Comparison of ENCODE assay signal across 16 cellular contexts in genomic region chr10:78979938-78980337, GRCh38.
DNase-seq lines count a peak whose midpoint lies in the region; ATAC-seq, FAIRE-seq and TF ChIP-seq lines count a peak whose summit lies in the region.
"Had no signal": no experiment of that assay in that cellular context is flagged by ENCODE, and none has a peak within 500 bp of the region (broad histone marks: within the 10 kb centered on the region; RNA-seq: fewer than 3 reads in every experiment).

No MANE protein-coding gene starts in this region.

- intact Hi-C loops in right cardiac atrium (cut with DNase I): loop anchor here in 2 of 4 donors (10.0 kb wide), 1 partner anchor 85 kb away; the partner anchor contains the start of gene ZMIZ1 (in 2 of the 2)
- intact Hi-C loops in sigmoid colon (cut with DNase I): no loop called here

- peak overlapping the region; percentile 66 for H4K91ac ChIP-seq in mesenchymal stem cell (ENCODE audit: low read length)

- H3K14ac ChIP-seq in mesenchymal stem cell (ENCODE audit: low read length in 2 of 2): peak overlapping the region in 1 of 2 experiments; percentile 86

- no peak overlapping the region for H3K4me2 ChIP-seq in mesenchymal stem cell (ENCODE audit: low read length, poor library complexity, severe bottlenecking)

- DNase-seq in right cardiac atrium: peak; percentile 6 to 33 (median 20)
- DNase-seq in right atrium auricular region (ENCODE audit: low spot score): no peak
- DNase-seq in mesenchymal stem cell: no peak
- DNase-seq in sigmoid colon: no peak
- DNase-seq in H54 (ENCODE audit: insufficient read length, low spot score): no peak
- no peak for DNase-seq in NCI-H2227 treated with DMSO at 0.1 percent for 48 hours (lab: John Stamatoyannopoulos, UW)
- DNase-seq: C1 segment of cervical spinal cord; CD4-positive, alpha-beta T cell; DMS79; GOT3 had no signal

- TF ChIP-seq EP300 in sigmoid colon (IDR thresholded peaks at IDR 0.05): no peak

- H3K79me1 ChIP-seq in mesenchymal stem cell (replicated peaks; ENCODE audit: low read length, poor library complexity, severe bottlenecking): no peaks in the 10 kb centered on the region

- peak overlapping the region; percentile 42 to 91 for H3K18ac ChIP-seq in mesenchymal stem cell (ENCODE audit: low read depth in 1 of 2, low read length in 2 of 2)

- H3K23ac ChIP-seq in mesenchymal stem cell (ENCODE audit: low read length in 2 of 2): peak overlapping the region in 1 of 2 experiments; percentile 6

- peak overlapping the region; percentile 7 to 83 for H3K4ac ChIP-seq in mesenchymal stem cell (ENCODE audit: low read depth in 1 of 2, low read length in 2 of 2)

- H3K27ac ChIP-seq in right cardiac atrium (ENCODE audit: low read length): no peak overlapping the region
- peak overlapping the region in 1 of 2 donors; percentile 13 for H3K27ac ChIP-seq in right atrium auricular region
- no peak overlapping the region for H3K27ac ChIP-seq in mesenchymal stem cell (ENCODE audit: low read length, poor library complexity, severe bottlenecking)
- peak overlapping the region in 3 of 4 donors; percentile 10 to 55 (median 47) for H3K27ac ChIP-seq in sigmoid colon

- H4K8ac ChIP-seq in mesenchymal stem cell (ENCODE audit: low read length): peak overlapping the region; percentile 53

- WGBS in right cardiac atrium: 66% methylated on average over 7 of the region's 7 CpGs
- 81% methylated on average over 7 of the region's 7 CpGs for WGBS in mesenchymal stem cell
- WGBS in sigmoid colon, 2 donors: 86 to 90% methylated on average over 7 of the region's 7 CpGs

- H2AK5ac ChIP-seq in mesenchymal stem cell (ENCODE audit: low read length, severe bottlenecking): peak overlapping the region; percentile 10

- no peak overlapping the region for H2BK5ac ChIP-seq in mesenchymal stem cell (ENCODE audit: low read depth, low read length, poor library complexity, severe bottlenecking)

- no peaks in the 10 kb centered on the region for H3K9me3 ChIP-seq in right cardiac atrium (ENCODE audit: control insufficient read depth, low read length)
- H3K9me3 ChIP-seq in right atrium auricular region: no peaks in the 10 kb centered on the region
- no peaks in the 10 kb centered on the region for H3K9me3 ChIP-seq in mesenchymal stem cell (ENCODE audit: control insufficient read depth, low read length)
- H3K9me3 ChIP-seq in sigmoid colon: no peaks in the 10 kb centered on the region

- H3K9ac ChIP-seq in mesenchymal stem cell (ENCODE audit: low read length): no peak overlapping the region

- H2AFZ ChIP-seq in mesenchymal stem cell (ENCODE audit: low read depth, low read length): no peak overlapping the region

- no peak overlapping the region for H3K4me3 ChIP-seq in right cardiac atrium (ENCODE audit: low read length)
- H3K4me3 ChIP-seq in right atrium auricular region: no peak overlapping the region
- no peak overlapping the region for H3K4me3 ChIP-seq in mesenchymal stem cell (ENCODE audit: insufficient read depth in 1 of 2, low read depth in 1 of 2, low read length in 2 of 2)
- no peak overlapping the region for H3K4me3 ChIP-seq in sigmoid colon
- H3K4me3 ChIP-seq: GM12878 had no signal

- TF ChIP-seq CTCF in right atrium auricular region (IDR thresholded peaks at IDR 0.05): no peak
- no peak for TF ChIP-seq CTCF in sigmoid colon (IDR thresholded peaks at IDR 0.05)

- TF ChIP-seq POLR2A in sigmoid colon (IDR thresholded peaks at IDR 0.05) (no peak), H54 (IDR thresholded peaks at IDR 0.05; ENCODE audit: low read depth, low read length) (no peak)

- no peaks in the 10 kb centered on the region for H3K4me1 ChIP-seq in right cardiac atrium (ENCODE audit: control insufficient read depth, insufficient read depth, low read length)
- H3K4me1 ChIP-seq in right atrium auricular region: peaks cover 0 to 28% of the 10 kb centered on the region in 2 donors
- peaks cover 37% of the 10 kb centered on the region for H3K4me1 ChIP-seq in mesenchymal stem cell (ENCODE audit: control insufficient read depth, insufficient read depth, low read depth, low read length)
- peaks cover 0 to 44% (median 31%) of the 10 kb centered on the region in 4 donors for H3K4me1 ChIP-seq in sigmoid colon

- no peak overlapping the region for H2BK120ac ChIP-seq in mesenchymal stem cell (ENCODE audit: low read depth, low read length)

- H3K36me3 ChIP-seq in right atrium auricular region (no peaks in the 10 kb centered on the region), mesenchymal stem cell (ENCODE audit: control insufficient read depth in 1 of 2, insufficient read depth in 2 of 2, low read depth in 1 of 2, low read length in 2 of 2) (no peaks in the 10 kb centered on the region), sigmoid colon (no peaks in the 10 kb centered on the region)

- peak overlapping the region; percentile 4 for H2BK15ac ChIP-seq in mesenchymal stem cell (ENCODE audit: low read depth, poor library complexity, severe bottlenecking)

- H3K27me3 ChIP-seq in right cardiac atrium (ENCODE audit: control insufficient read depth, insufficient read depth) (no peaks in the 10 kb centered on the region), right atrium auricular region (no peaks in the 10 kb centered on the region), mesenchymal stem cell (ENCODE audit: control insufficient read depth in 1 of 2, insufficient read depth in 1 of 2, low read length in 2 of 2) (peaks cover 0 to 3% of the 10 kb centered on the region in 2 experiments), sigmoid colon (no peaks in the 10 kb centered on the region)

- ATAC-seq in right cardiac atrium (no peak), GM19452 (IDR thresholded peaks at IDR 0.05; ENCODE audit: unreplicated experiment) (no peak)
- ATAC-seq: GM12878, HCT116, HepG2 had no signal

- H2BK12ac ChIP-seq in mesenchymal stem cell (ENCODE audit: low read length in 2 of 2): peak overlapping the region; percentile 74 to 85

- FAIRE-seq in H54 (lab: Jason Lieb, UNC): no peak
- FAIRE-seq: A204.1, GM12878, HepG2, HTR-8/SVneo had no signal

Comparison
In these comparisons a context has a peak if more than half of its experiments do, and no peak if none do; other contexts are left out.
1. DNase-seq: peak in right cardiac atrium (3 of 3); none in right atrium auricular region (single experiment), mesenchymal stem cell (single experiment), sigmoid colon (single experiment), H54 (single experiment) and NCI-H2227 treated with DMSO at 0.1 percent for 48 hours (single experiment).
2. H3K27ac ChIP-seq: peak in sigmoid colon (3 of 4); none in right cardiac atrium (single experiment) and mesenchymal stem cell (single experiment).